In the genomic region with DNA sequence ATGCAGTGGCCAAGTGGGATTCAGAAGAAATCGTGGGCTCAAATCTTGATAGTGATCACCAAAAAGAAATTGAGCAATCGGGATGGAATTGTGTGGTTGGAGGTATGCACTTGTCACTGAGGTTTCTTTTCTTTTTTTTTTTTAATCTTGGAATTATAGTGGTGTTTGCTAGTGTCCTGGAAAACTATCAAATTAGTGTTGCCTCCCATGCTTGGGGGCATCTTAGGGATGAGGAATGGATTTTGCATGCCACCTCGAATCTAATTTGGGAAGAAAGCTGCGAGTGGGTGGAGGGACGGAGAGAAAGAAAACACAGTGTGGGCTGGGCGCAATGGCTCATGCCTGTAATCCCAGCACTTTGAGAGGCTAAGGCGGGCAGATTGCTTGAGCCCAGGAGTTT, we compare ENCODE assay signal across 25 cellular contexts.
"Had no signal": no experiment of that assay in that cellular context is flagged by ENCODE, and none has a peak within 500 bp of the region (broad histone marks: within the 10 kb centered on the region; RNA-seq: fewer than 3 reads in every experiment).

No MANE protein-coding gene starts in this region.

- DNase-seq: activated CD4-positive, alpha-beta memory T cell treated with anti-CD3 and anti-CD28 coated beads, Interleukin-2, amount 10 ng/mL, durations not matched to agents 7 days and 5 days; activated CD4-positive, alpha-beta T cell treated with anti-CD3 and anti-CD28 coated beads for 48 hours; activated CD4-positive, CD25-positive, alpha-beta regulatory T cell; activated CD8-positive, alpha-beta memory T cell treated with anti-CD3 and anti-CD28 coated beads, Interleukin-2, amount 10 ng/mL, durations not matched to agents 7 days and 5 days; activated effector memory CD4-positive, alpha-beta T cell treated with Interleukin-2 at 50 U/mL for 16 hours; activated naive CD4-positive, alpha-beta T cell treated with anti-CD3 and anti-CD28 coated beads, Interleukin-2, amount 10 ng/mL, durations not matched to agents 7 days and 5 days; activated naive CD8-positive, alpha-beta T cell treated with anti-CD3 and anti-CD28 coated beads, Interleukin-2, amount 50 U/mL, for 24 hours; activated T-cell treated with anti-CD3 and anti-CD28 coated beads, Interleukin-2, amount 50 U/mL, for 4 hours; foreskin keratinocyte; hypothalamus; left colon; nephron progenitor cell; occipital lobe; stimulated activated naive CD8-positive, alpha-beta T cell treated with anti-CD3 and anti-CD28 coated beads, Interleukin-15, Interleukin-2, amounts not matched to agents 100 U/mL and 50 U/mL, for 24 hours; substantia nigra; T-cell had no signal

- FAIRE-seq: bronchial epithelial cell, urothelium cell line had no signal

- H3K27ac ChIP-seq: ascending aorta, epithelial cell of prostate, foreskin keratinocyte, skin epidermis, tibial nerve had no signal

- H3K4me1 Mint-ChIP-seq: activated CD4-positive, alpha-beta memory T cell treated with anti-CD3 and anti-CD28 coated beads, Interleukin-2, amount 10 ng/mL, durations not matched to agents 7 days and 5 days; activated CD8-positive, alpha-beta memory T cell treated with anti-CD3 and anti-CD28 coated beads, Interleukin-2, amount 10 ng/mL, durations not matched to agents 7 days and 5 days; activated naive CD4-positive, alpha-beta T cell treated with anti-CD3 and anti-CD28 coated beads, Interleukin-2, amount 10 ng/mL, durations not matched to agents 7 days and 5 days; activated naive CD8-positive, alpha-beta T cell treated with anti-CD3 and anti-CD28 coated beads, Interleukin-2, amount 50 U/mL, for 24 hours; T-cell had no signal

- H3K27me3 ChIP-seq: ascending aorta, tibial nerve had no signal

- H3K4me3 ChIP-seq: ascending aorta, skin epidermis, tibial nerve had no signal

- ATAC-seq: activated CD8-positive, alpha-beta memory T cell treated with anti-CD3 and anti-CD28 coated beads, Interleukin-2, amount 10 ng/mL, durations not matched to agents 7 days and 5 days; activated naive CD8-positive, alpha-beta T cell treated with anti-CD3 and anti-CD28 coated beads, Interleukin-2, amount 50 U/mL, for 24 hours; activated T-cell treated with anti-CD3 and anti-CD28 coated beads, Interleukin-2, amount 50 U/mL, for 4 hours; foreskin keratinocyte; left colon; stimulated activated naive CD8-positive, alpha-beta T cell treated with anti-CD3 and anti-CD28 coated beads, Interleukin-15, Interleukin-2, amounts not matched to agents 100 U/mL and 50 U/mL, for 24 hours; T-cell had no signal

- H3K36me3 ChIP-seq: ascending aorta, tibial nerve had no signal

- H3K4me1 ChIP-seq: ascending aorta, foreskin keratinocyte, tibial nerve had no signal

- H3K27ac Mint-ChIP-seq: activated CD4-positive, alpha-beta memory T cell treated with anti-CD3 and anti-CD28 coated beads, Interleukin-2, amount 10 ng/mL, durations not matched to agents 7 days and 5 days; activated CD8-positive, alpha-beta memory T cell treated with anti-CD3 and anti-CD28 coated beads, Interleukin-2, amount 10 ng/mL, durations not matched to agents 7 days and 5 days; activated naive CD4-positive, alpha-beta T cell treated with anti-CD3 and anti-CD28 coated beads, Interleukin-2, amount 10 ng/mL, durations not matched to agents 7 days and 5 days; activated naive CD8-positive, alpha-beta T cell treated with anti-CD3 and anti-CD28 coated beads, Interleukin-2, amount 50 U/mL, for 24 hours; dendritic cell treated with granulocyte-macrophage colony-stimulating factor and Interleukin-4, amounts not matched to agents 40 ng/mL and 50 ng/mL, for 4 days; mesothelial cell of epicardium; nephron progenitor cell; progenitor cell of endocrine pancreas had no signal

- H3K4me3 Mint-ChIP-seq: activated CD4-positive, alpha-beta memory T cell treated with anti-CD3 and anti-CD28 coated beads, Interleukin-2, amount 10 ng/mL, durations not matched to agents 7 days and 5 days; activated CD8-positive, alpha-beta memory T cell treated with anti-CD3 and anti-CD28 coated beads, Interleukin-2, amount 10 ng/mL, durations not matched to agents 7 days and 5 days; activated naive CD4-positive, alpha-beta T cell treated with anti-CD3 and anti-CD28 coated beads, Interleukin-2, amount 10 ng/mL, durations not matched to agents 7 days and 5 days; activated naive CD8-positive, alpha-beta T cell treated with anti-CD3 and anti-CD28 coated beads, Interleukin-2, amount 50 U/mL, for 24 hours; activated T-cell treated with anti-CD3 and anti-CD28 coated beads, Interleukin-2, amount 50 U/mL, for 4 hours; dendritic cell treated with granulocyte-macrophage colony-stimulating factor and Interleukin-4, amounts not matched to agents 40 ng/mL and 50 ng/mL, for 4 days; mesothelial cell of epicardium; nephron progenitor cell; T-cell had no signal

- H3K36me3 Mint-ChIP-seq: activated CD8-positive, alpha-beta memory T cell treated with anti-CD3 and anti-CD28 coated beads, Interleukin-2, amount 10 ng/mL, durations not matched to agents 7 days and 5 days; activated naive CD4-positive, alpha-beta T cell treated with anti-CD3 and anti-CD28 coated beads, Interleukin-2, amount 10 ng/mL, durations not matched to agents 7 days and 5 days; T-cell had no signal
